Comparison of ENCODE assay signal across 9 cellular contexts in genomic region chr12:102824218-102824835, GRCh38.
A peak's percentile ranks its signal among the peaks of the same experiment; 100 is the strongest.
DNase-seq lines count a peak whose midpoint lies in the region; ATAC-seq and TF ChIP-seq lines count a peak whose summit lies in the region.
"Had no signal": no experiment of that assay in that cellular context is flagged by ENCODE, and none has a peak within 500 bp of the region (broad histone marks: within the 10 kb centered on the region; RNA-seq: fewer than 3 reads in every experiment).

No MANE protein-coding gene starts in this region.

- TF ChIP-seq CTCF in GM13977 (IDR thresholded peaks at IDR 0.05; ENCODE audit: extremely low read depth, insufficient read depth, missing control alignments): no peak
- TF ChIP-seq CTCF in heart left ventricle (IDR thresholded peaks at IDR 0.05): no peak
- no peak for TF ChIP-seq CTCF in parathyroid adenoma (IDR thresholded peaks at IDR 0.05)
- no peak for TF ChIP-seq CTCF in stomach (IDR thresholded peaks at IDR 0.05)

- H3K4me1 ChIP-seq in heart left ventricle (no peaks in the 10 kb centered on the region), parathyroid adenoma (no peaks in the 10 kb centered on the region), stomach (peaks cover 0 to 7% (median 0%) of the 10 kb centered on the region in 4 donors)

- H3K27ac ChIP-seq in heart left ventricle (no peak overlapping the region), parathyroid adenoma (no peak overlapping the region), stomach (no peak overlapping the region)

- H3K36me3 ChIP-seq in heart left ventricle (no peaks in the 10 kb centered on the region), parathyroid adenoma (ENCODE audit: control insufficient read depth, insufficient read depth, low read length) (no peaks in the 10 kb centered on the region), stomach (no peaks in the 10 kb centered on the region)

- H3K9me3 ChIP-seq in heart left ventricle (no peaks in the 10 kb centered on the region), parathyroid adenoma (ENCODE audit: control insufficient read depth, low read length) (no peaks in the 10 kb centered on the region), stomach (no peaks in the 10 kb centered on the region)

- no peaks in the 10 kb centered on the region for H3K79me2 ChIP-seq in parathyroid adenoma

- in situ Hi-C loops in GM13977 (cut with MboI; ENCODE audit: low pct_unique_long_range_greater_than_20kb, low sequenced_read_pairs, unreplicated experiment): no loop called here

- no peak for TF ChIP-seq POLR2A in heart left ventricle (IDR thresholded peaks at IDR 0.05)
- no peak for TF ChIP-seq POLR2A in stomach (IDR thresholded peaks at IDR 0.05)

- no peak for TF ChIP-seq EP300 in stomach (IDR thresholded peaks at IDR 0.05)

- intact Hi-C loops in heart left ventricle (cut with DNase I): no loop called here
- intact Hi-C loops in stomach (cut with DNase I; ENCODE audit: low total_unique reads): no loop called here

- peak; percentile 12 for DNase-seq in GM13977 (ENCODE audit: low spot score)
- peak; percentile 13 for DNase-seq in SK-N-DZ (ENCODE audit: low spot score)
- peak; percentile 20 to 63 (median 30) for DNase-seq in heart left ventricle
- DNase-seq in stomach: no peak
- no peak for DNase-seq in SIG-M5 (lab: John Stamatoyannopoulos, UW)
- DNase-seq: hippocampal formation had no signal

- H3K27me3 ChIP-seq in heart left ventricle: peaks cover 0 to 28% (median 7%) of the 10 kb centered on the region in 9 donors
- H3K27me3 ChIP-seq in parathyroid adenoma (ENCODE audit: control insufficient read depth, insufficient read depth, low read length): no peaks in the 10 kb centered on the region
- H3K27me3 ChIP-seq in stomach: peaks cover 4 to 46% (median 12%) of the 10 kb centered on the region in 3 donors

- no peak overlapping the region for H3K9ac ChIP-seq in parathyroid adenoma

- no peak overlapping the region for H3K4me3 ChIP-seq in heart left ventricle
- H3K4me3 ChIP-seq in parathyroid adenoma (ENCODE audit: low read depth, low read length): no peak overlapping the region
- no peak overlapping the region for H3K4me3 ChIP-seq in stomach

- 3 to 5% (median 4%) methylated on average over 30 to 36 of the region's 36 CpGs for WGBS in heart left ventricle, 4 donors
- 6 to 11% (median 8%) methylated on average over 28 to 36 of the region's 36 CpGs for WGBS in stomach, 5 donors

- H3K4me2 ChIP-seq in parathyroid adenoma (ENCODE audit: low read length): peak overlapping the region; percentile 37

- peak in 3 of 4 donors; percentile 59 to 83 (median 69) for ATAC-seq in heart left ventricle
- no peak for ATAC-seq in GM19023 (IDR thresholded peaks at IDR 0.05; ENCODE audit: unreplicated experiment)
- ATAC-seq in GM18502 (IDR thresholded peaks at IDR 0.05; ENCODE audit: poor library complexity, unreplicated experiment): no peak

- H2AFZ ChIP-seq in parathyroid adenoma: no peak overlapping the region

Comparison
In these comparisons a context has a peak if more than half of its experiments do, and no peak if none do; other contexts are left out.
1. DNase-seq: peak in GM13977 (single experiment), SK-N-DZ (single experiment) and heart left ventricle (5 of 5); none in stomach (single experiment) and SIG-M5 (single experiment).
2. ATAC-seq: peak in heart left ventricle (3 of 4); none in GM19023 (single experiment) and GM18502 (single experiment).